ENCODE assay signal across 9 cellular contexts in the genomic region with DNA sequence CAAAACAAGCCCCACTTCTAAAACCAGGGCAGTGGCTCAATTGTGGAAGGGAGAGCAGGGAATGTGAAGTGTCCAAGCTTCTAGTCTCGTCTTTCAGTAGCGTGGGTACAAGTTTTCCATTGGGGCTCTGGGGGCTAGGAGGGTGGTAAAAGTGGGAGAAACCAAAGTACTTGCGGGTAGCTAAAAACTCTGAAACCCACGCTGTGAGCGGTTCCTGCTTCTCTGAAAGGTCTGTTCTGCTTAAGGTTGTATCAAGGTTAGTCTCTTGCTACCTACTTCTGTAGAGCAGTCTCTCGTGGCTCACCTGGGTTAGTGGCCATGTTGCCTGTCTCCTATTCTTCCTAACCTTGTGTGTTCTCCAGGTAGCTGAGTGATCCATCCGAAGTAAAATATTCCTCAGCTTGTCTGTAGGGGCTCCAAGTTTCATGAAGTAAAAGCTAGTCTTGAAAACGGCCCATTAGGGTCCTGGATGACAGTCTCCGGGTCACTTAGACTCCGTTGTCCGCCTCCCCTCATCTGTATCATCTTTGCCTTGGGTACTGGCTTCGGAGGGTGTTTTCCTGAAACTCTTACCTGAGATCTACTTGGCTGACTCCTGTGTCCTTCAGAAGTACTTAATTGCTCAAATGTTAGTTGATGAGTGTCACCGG. TPM values are rescaled to one million over a fixed set of nuclear protein-coding genes. Genes with fewer than 3 reads are reported as not detected.
DNase-seq lines count a peak whose midpoint lies in the region; TF ChIP-seq lines count a peak whose summit lies in the region.
"Had no signal": no experiment of that assay in that cellular context is flagged by ENCODE, and none has a peak within 500 bp of the region (broad histone marks: within the 10 kb centered on the region; RNA-seq: fewer than 3 reads in every experiment).

No MANE protein-coding gene starts in this region.

- H3K4me3 ChIP-seq in iPS-20b (ENCODE audit: low read length) (peak overlapping the region; percentile 97), thyroid gland (replicated peaks in 1 of 3) (peak overlapping the region in 1 of 3 donors; percentile 69)

- peaks cover 26% of the 10 kb centered on the region for H3K4me1 ChIP-seq in iPS-20b (ENCODE audit: insufficient read depth, low read length)
- peaks cover 56 to 84% of the 10 kb centered on the region in 2 donors for H3K4me1 ChIP-seq in thyroid gland

- H3K27ac Mint-ChIP-seq in activated T-cell treated with anti-CD3 and anti-CD28 coated beads, Interleukin-2, amount 50 U/mL, for 24 hours: peak overlapping the region; percentile 98
- H3K27ac Mint-ChIP-seq in T-helper 1 cell treated with Interleukin-12 subunit alpha and Interleukin-12 subunit beta and Interleukin-4 antibody, amounts not matched to agents 30 μg/mL and 1 μg/mL, for 36 hours: peak overlapping the region; percentile 97

- H3K27me3 ChIP-seq in iPS-20b (ENCODE audit: insufficient read depth, low read length) (no peaks in the 10 kb centered on the region), thyroid gland (no peaks in the 10 kb centered on the region)

- no peaks in the 10 kb centered on the region for H3K27me3 Mint-ChIP-seq in activated T-cell treated with anti-CD3 and anti-CD28 coated beads, Interleukin-2, amount 50 U/mL, for 24 hours
- no peaks in the 10 kb centered on the region for H3K27me3 Mint-ChIP-seq in T-helper 1 cell treated with Interleukin-12 subunit alpha and Interleukin-12 subunit beta and Interleukin-4 antibody, amounts not matched to agents 30 μg/mL and 1 μg/mL, for 36 hours (ENCODE audit: low read depth)

- H3K9me3 ChIP-seq in iPS-20b (ENCODE audit: insufficient read depth, low read depth, low read length): no peaks in the 10 kb centered on the region
- no peaks in the 10 kb centered on the region for H3K9me3 ChIP-seq in thyroid gland

- H3K4me3 Mint-ChIP-seq in activated T-cell treated with anti-CD3 and anti-CD28 coated beads, Interleukin-2, amount 50 U/mL, for 24 hours: peak overlapping the region; percentile 86
- H3K4me3 Mint-ChIP-seq in T-helper 1 cell treated with Interleukin-12 subunit alpha and Interleukin-12 subunit beta and Interleukin-4 antibody, amounts not matched to agents 30 μg/mL and 1 μg/mL, for 36 hours: peak overlapping the region; percentile 91

- peaks cover 63% of the 10 kb centered on the region for H3K4me1 Mint-ChIP-seq in activated T-cell treated with anti-CD3 and anti-CD28 coated beads, Interleukin-2, amount 50 U/mL, for 24 hours (ENCODE audit: low read depth)
- H3K4me1 Mint-ChIP-seq in T-helper 1 cell treated with Interleukin-12 subunit alpha and Interleukin-12 subunit beta and Interleukin-4 antibody, amounts not matched to agents 30 μg/mL and 1 μg/mL, for 36 hours (ENCODE audit: low read depth): peaks cover 66% of the 10 kb centered on the region

- peaks cover 34% of the 10 kb centered on the region for H3K36me3 Mint-ChIP-seq in activated T-cell treated with anti-CD3 and anti-CD28 coated beads, Interleukin-2, amount 50 U/mL, for 24 hours (ENCODE audit: low read depth)
- H3K36me3 Mint-ChIP-seq in T-helper 1 cell treated with Interleukin-12 subunit alpha and Interleukin-12 subunit beta and Interleukin-4 antibody, amounts not matched to agents 30 μg/mL and 1 μg/mL, for 36 hours (ENCODE audit: low read depth): peaks cover 24% of the 10 kb centered on the region

- H3K9ac ChIP-seq in iPS-20b (ENCODE audit: low read depth, low read length): peak overlapping the region; percentile 100

- H3K27ac ChIP-seq in iPS-20b (ENCODE audit: low read length) (peak overlapping the region; percentile 99), thyroid gland (peak overlapping the region; percentile 97 to 100 (median 99))

- WGBS in thyroid gland, 2 donors: 35 to 43% methylated on average over 13 of the region's 13 CpGs

- intact Hi-C loops in thyroid gland (cut with DNase I): loop anchor here (10.0 kb wide), 1 partner anchor 104 kb away; no protein-coding TSS in a partner anchor

- DNase-seq in activated T-cell treated with anti-CD3 and anti-CD28 coated beads, Interleukin-2, amount 50 U/mL, for 24 hours: peak; percentile 54
- DNase-seq in activated T-cell treated with anti-CD3 and anti-CD28 coated beads for 4 hours (no peak), thyroid gland (peak; percentile 32 to 75), amygdala (lab: John Stamatoyannopoulos, UW) (no peak), GOT3 (lab: John Stamatoyannopoulos, UW) (no peak)
- no peak for DNase-seq in effector CD8-positive, alpha-beta T cell (lab: John Stamatoyannopoulos, UW)
- DNase-seq: activated gamma-delta T cell treated with Interleukin-2 at 50 U/mL for 16 hours had no signal

- TF ChIP-seq CTCF in thyroid gland (IDR thresholded peaks at IDR 0.05): no peak

- TF ChIP-seq POLR2A in thyroid gland (IDR thresholded peaks at IDR 0.05): peak in 1 of 2 donors; percentile 66

- H3K36me3 ChIP-seq in iPS-20b (ENCODE audit: insufficient read depth, low read depth, low read length): peaks cover 23% of the 10 kb centered on the region
- H3K36me3 ChIP-seq in thyroid gland: peaks cover 3 to 12% of the 10 kb centered on the region in 2 donors

- H3K9me3 Mint-ChIP-seq in activated T-cell treated with anti-CD3 and anti-CD28 coated beads, Interleukin-2, amount 50 U/mL, for 24 hours: no peaks in the 10 kb centered on the region
- H3K9me3 Mint-ChIP-seq in T-helper 1 cell treated with Interleukin-12 subunit alpha and Interleukin-12 subunit beta and Interleukin-4 antibody, amounts not matched to agents 30 μg/mL and 1 μg/mL, for 36 hours: no peaks in the 10 kb centered on the region

RNA-seq across cellular contexts. Expression of a gene that starts 1.9 kb away (rescaled TPM):
- 100 to 1,000 TPM; 122 to 238 (median 213) TPM for total RNA-seq in thyroid gland

Comparison
In these comparisons a context has a peak if more than half of its experiments do, and no peak if none do; other contexts are left out.
1. DNase-seq: peak in activated T-cell treated with anti-CD3 and anti-CD28 coated beads, Interleukin-2, amount 50 U/mL, for 24 hours (single experiment) and thyroid gland (2 of 2); none in activated T-cell treated with anti-CD3 and anti-CD28 coated beads for 4 hours (single experiment), amygdala (0 of 56), GOT3 (single experiment) and effector CD8-positive, alpha-beta T cell (single experiment).